In the genomic region with DNA sequence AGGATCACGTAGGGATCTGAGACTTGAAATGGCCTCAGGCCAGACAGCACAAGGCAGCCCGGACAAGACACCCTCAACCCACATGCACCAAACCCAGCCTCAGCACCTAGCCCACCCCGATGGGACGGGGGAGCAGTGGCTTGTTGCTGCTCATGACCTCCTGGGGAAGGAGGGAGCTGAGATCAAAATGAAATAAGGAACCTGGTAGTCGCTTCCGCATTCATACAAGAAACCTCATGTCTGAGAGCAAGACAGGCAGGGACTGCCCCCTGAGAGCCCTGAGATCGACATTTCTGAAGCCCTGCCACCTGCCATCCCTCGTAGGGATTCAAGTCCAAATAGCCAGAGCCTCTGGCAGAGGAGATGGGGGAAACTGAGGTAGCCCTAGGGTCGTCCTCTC, we compare ENCODE assay signal across 19 cellular contexts. TPM values are rescaled to one million over a fixed set of nuclear protein-coding genes. Genes with fewer than 3 reads are reported as not detected.
DNase-seq lines count a peak whose midpoint lies in the region; ATAC-seq and TF ChIP-seq lines count a peak whose summit lies in the region.
"Had no signal": no experiment of that assay in that cellular context is flagged by ENCODE, and none has a peak within 500 bp of the region (broad histone marks: within the 10 kb centered on the region; RNA-seq: fewer than 3 reads in every experiment).

No MANE protein-coding gene starts in this region.

- TF ChIP-seq CTCF in NB4 (IDR thresholded peaks at IDR 0.05; ENCODE audit: low read depth, low read length) (no peak), endothelial cell (IDR thresholded peaks at IDR 0.05; ENCODE audit: unreplicated experiment) (no peak), thoracic aorta (IDR thresholded peaks at IDR 0.05) (no peak), PC-3 (conservative IDR thresholded peaks at IDR 0.05; ENCODE audit: low read depth, low read length) (no peak)

- peaks cover 8% of the 10 kb centered on the region for H3K4me1 Mint-ChIP-seq in endothelial cell (ENCODE audit: unreplicated experiment)

- no peaks in the 10 kb centered on the region for H4K20me1 ChIP-seq in PC-3 (ENCODE audit: low read length)

- no peaks in the 10 kb centered on the region for H3K79me2 ChIP-seq in PC-3 (ENCODE audit: low read length)

- no peak overlapping the region for H3K9ac ChIP-seq in PC-3 (ENCODE audit: low read length)

- intact Hi-C loops in Right ventricle myocardium superior (cut with DNase I), result no loop called here
- intact Hi-C loops in Right ventricle myocardium inferior (cut with DNase I), result no loop called here
- intact Hi-C loops in PC-3 (cut with micrococcal nuclease), result no loop called here

- no peaks in the 10 kb centered on the region for H3K9me2 ChIP-seq in PC-3 (replicated peaks; ENCODE audit: low read length)

- H3K4me1 ChIP-seq in thoracic aorta (ENCODE audit: control insufficient read depth in 1 of 2, low read depth in 2 of 2) (no peaks in the 10 kb centered on the region), PC-3 (ENCODE audit: insufficient read depth, low read length) (peaks cover 7% of the 10 kb centered on the region)

- DNase-seq in Right ventricle myocardium superior, result peak; percentile 34
- no peak for DNase-seq in Right ventricle myocardium inferior (ENCODE audit: missing footprints)
- peak; percentile 66 for DNase-seq in NB4 (ENCODE audit: low read depth)
- DNase-seq in endothelial cell (ENCODE audit: low spot score), result no peak
- DNase-seq in thoracic aorta (ENCODE audit: low spot score), result no peak
- DNase-seq in PC-3, result no peak
- no peak for DNase-seq in activated CD4-positive, alpha-beta T cell treated with anti-CD3 and anti-CD28 coated beads, Interleukin-2, amount 50 U/mL, for 4 hours
- no peak for DNase-seq in amniotic stem cell (lab: John Stamatoyannopoulos, UW)
- DNase-seq: activated CD4-positive, CD25-positive, alpha-beta regulatory T cell; activated CD8-positive, alpha-beta memory T cell treated with anti-CD3 and anti-CD28 coated beads, Interleukin-2, amount 50 U/mL, for 4 hours; activated naive CD8-positive, alpha-beta T cell treated with anti-CD3 and anti-CD28 coated beads, Interleukin-2, amount 50 U/mL, for 24 hours; KBM-7; NCI-H187 treated with DMSO at 0.1 percent for 48 hours; NCI-H748 treated with DMSO at 0.1 percent for 48 hours; occipital lobe had no signal

- H3K4me3 ChIP-seq in NB4 (ENCODE audit: low read depth, low read length), result no peak overlapping the region
- H3K4me3 ChIP-seq in thoracic aorta, result no peak overlapping the region
- no peak overlapping the region for H3K4me3 ChIP-seq in PC-3 (ENCODE audit: low read length)
- H3K4me3 ChIP-seq: esophagus muscularis mucosa, SJSA1, smooth muscle cell, tibial nerve had no signal

- POLR2A ChIA-PET in PC-3 (lab: Charles Lee; ENCODE audit: unreplicated experiment), result no interaction called here

- H3K27me3 Mint-ChIP-seq in endothelial cell (ENCODE audit: unreplicated experiment), result peaks cover 9% of the 10 kb centered on the region
- H3K27me3 Mint-ChIP-seq: activated naive CD8-positive, alpha-beta T cell treated with anti-CD3 and anti-CD28 coated beads, Interleukin-2, amount 50 U/mL, for 24 hours had no signal

- no peaks in the 10 kb centered on the region for H3F3A ChIP-seq in PC-3 (ENCODE audit: low read length, unreplicated experiment)

- no peaks in the 10 kb centered on the region for H3K9me3 Mint-ChIP-seq in endothelial cell (ENCODE audit: unreplicated experiment)
- H3K9me3 Mint-ChIP-seq: activated naive CD8-positive, alpha-beta T cell treated with anti-CD3 and anti-CD28 coated beads, Interleukin-2, amount 50 U/mL, for 24 hours had no signal

- no peaks in the 10 kb centered on the region for H3K27me3 ChIP-seq in thoracic aorta (replicated peaks; ENCODE audit: insufficient read depth)
- H3K27me3 ChIP-seq in PC-3 (ENCODE audit: low read length), result no peaks in the 10 kb centered on the region
- H3K27me3 ChIP-seq: esophagus muscularis mucosa, SJSA1, tibial nerve had no signal

- CTCF ChIA-PET in PC-3 (lab: Charles Lee), result no interaction called here

- H3K4me3 Mint-ChIP-seq in endothelial cell (ENCODE audit: unreplicated experiment), result peak overlapping the region; percentile 69
- H3K4me3 Mint-ChIP-seq: activated naive CD8-positive, alpha-beta T cell treated with anti-CD3 and anti-CD28 coated beads, Interleukin-2, amount 50 U/mL, for 24 hours had no signal

- no peak overlapping the region for H3K27ac Mint-ChIP-seq in endothelial cell (ENCODE audit: unreplicated experiment)

- H3K27ac ChIP-seq in thoracic aorta (no peak overlapping the region), PC-3 (ENCODE audit: low read length) (no peak overlapping the region)
- H3K27ac ChIP-seq: esophagus muscularis mucosa, SJSA1 had no signal

- ATAC-seq in Right ventricle myocardium superior (ENCODE audit: poor library complexity), result peak; percentile 7
- no peak for ATAC-seq in Right ventricle myocardium inferior
- peak; percentile 11 for ATAC-seq in thoracic aorta (ENCODE audit: insufficient number of reproducible peaks, low FRiP score, low read depth)
- no peak for ATAC-seq in PC-3
- ATAC-seq: activated naive CD8-positive, alpha-beta T cell treated with anti-CD3 and anti-CD28 coated beads, Interleukin-2, amount 50 U/mL, for 24 hours had no signal

- H3K4me2 ChIP-seq in PC-3 (ENCODE audit: low read length), result no peak overlapping the region
- H3K4me2 ChIP-seq: smooth muscle cell had no signal

- BruUV-seq in PC-3 (replicated peaks; lab: Mats Ljungman, UMichigan), result no TSS peak

- H3K36me3 Mint-ChIP-seq in endothelial cell (ENCODE audit: low read depth, unreplicated experiment), result peaks cover 26% of the 10 kb centered on the region

- no peak for TF ChIP-seq POLR2A in NB4 (IDR thresholded peaks at IDR 0.05; ENCODE audit: extremely low read depth, insufficient read length)

- H3K9me3 ChIP-seq in thoracic aorta (no peaks in the 10 kb centered on the region), PC-3 (ENCODE audit: low read length) (0 out of 2 replicates have a peak, but pooled peaks cover 3% of the 10 kb centered on the region)
- H3K9me3 ChIP-seq: esophagus muscularis mucosa, SJSA1 had no signal

- H2AFZ ChIP-seq in PC-3 (ENCODE audit: low read length), result no peak overlapping the region

- H3K36me3 ChIP-seq in thoracic aorta, result peaks cover 16% of the 10 kb centered on the region
- H3K36me3 ChIP-seq in PC-3 (ENCODE audit: low read depth, low read length), result no peaks in the 10 kb centered on the region; the same call in 1 of the 2 replicates

RNA-seq across cellular contexts. Expression of a gene that starts 5.7 kb away (rescaled TPM):
- total RNA-seq in Right ventricle myocardium superior (11.1 TPM), Right ventricle myocardium inferior (8.9 TPM), endothelial cell (ENCODE audit: unreplicated experiment) (21.1 TPM), thoracic aorta (10 to 100 TPM in 1 of 2 donors, 1 to 10 TPM in 1; 5.8 to 11.4 TPM), PC-3 (2014; rRNA removed) (32.1 and 48.0 TPM in 2 replicates)

RNA-seq across cellular contexts. Expression of a gene that starts 10.4 kb away (rescaled TPM):
- total RNA-seq in Right ventricle myocardium superior (13.4 TPM), Right ventricle myocardium inferior (11.1 TPM), endothelial cell (ENCODE audit: unreplicated experiment) (43.8 TPM), thoracic aorta (10 to 100 TPM; 52.4 to 70.8 TPM), PC-3 (2014; rRNA removed) (28.8 and 44.1 TPM in 2 replicates)

RNA-seq across cellular contexts. Expression of a gene that starts 10.7 kb away (rescaled TPM):
- total RNA-seq in Right ventricle myocardium superior (59.4 TPM), Right ventricle myocardium inferior (58.0 TPM), endothelial cell (ENCODE audit: unreplicated experiment) (31.2 TPM), thoracic aorta (10 to 100 TPM; 17.8 to 19.5 TPM), PC-3 (2014; rRNA removed) (125 and 160 TPM in 2 replicates)

Comparison
In these comparisons a context has a peak if more than half of its experiments do, and no peak if none do; other contexts are left out.
1. ATAC-seq: peak in Right ventricle myocardium superior (single experiment) and thoracic aorta (single experiment); none in Right ventricle myocardium inferior (single experiment) and PC-3 (single experiment).
2. DNase-seq: peak in Right ventricle myocardium superior (single experiment) and NB4 (single experiment); none in Right ventricle myocardium inferior (single experiment), endothelial cell (single experiment), thoracic aorta (single experiment), PC-3 (single experiment), activated CD4-positive, alpha-beta T cell treated with anti-CD3 and anti-CD28 coated beads, Interleukin-2, amount 50 U/mL, for 4 hours (0 of 2) and amniotic stem cell (single experiment).